Comparison of ENCODE assay signal across 30 cellular contexts in genomic region chr2:237452846-237453245, GRCh38. TPM values are rescaled to one million over a fixed set of nuclear protein-coding genes. Genes with fewer than 3 reads are reported as not detected.
DNase-seq lines count a peak whose midpoint lies in the region; TF ChIP-seq lines count a peak whose summit lies in the region.
"Had no signal": no experiment of that assay in that cellular context is flagged by ENCODE, and none has a peak within 500 bp of the region (broad histone marks: within the 10 kb centered on the region; RNA-seq: fewer than 3 reads in every experiment).

No MANE protein-coding gene starts in this region.

- WGBS in lower leg skin, 2 donors, result 87 to 89% methylated on average over 3 of the region's 3 CpGs
- WGBS in ovary, 3 donors, result 85 to 92% (median 91%) methylated on average over 3 of the region's 3 CpGs

- no peaks in the 10 kb centered on the region for H3K36me3 ChIP-seq in Karpas-422 (ENCODE audit: insufficient read depth, low read length)
- no peaks in the 10 kb centered on the region for H3K36me3 ChIP-seq in ovary
- H3K36me3 ChIP-seq: esophagus muscularis mucosa, gastroesophageal sphincter, neural progenitor cell, tibial nerve had no signal

- peaks cover 3% of the 10 kb centered on the region for H3K9me3 Mint-ChIP-seq in nephron
- H3K9me3 Mint-ChIP-seq: dendritic cell treated with granulocyte-macrophage colony-stimulating factor and Interleukin-4, amounts not matched to agents 40 ng/mL and 50 ng/mL, for 4 days had no signal

- peaks cover 66% of the 10 kb centered on the region for H3K4me1 Mint-ChIP-seq in nephron

- H3K4me3 ChIP-seq in Karpas-422 (ENCODE audit: low read length) (no peak overlapping the region), epithelial cell of esophagus (ENCODE audit: low read length) (no peak overlapping the region), lower leg skin (ENCODE audit: low read depth, poor library complexity, severe bottlenecking) (no peak overlapping the region), ovary (no peak overlapping the region)
- H3K4me3 ChIP-seq: esophagus muscularis mucosa, gastroesophageal sphincter, neural progenitor cell, PC-9, tibial nerve had no signal

- H3K27me3 ChIP-seq in Karpas-422 (ENCODE audit: low read length), result no peaks in the 10 kb centered on the region
- no peaks in the 10 kb centered on the region for H3K27me3 ChIP-seq in ovary
- H3K27me3 ChIP-seq: esophagus muscularis mucosa, gastroesophageal sphincter, neural progenitor cell, tibial nerve had no signal

- H3K4me1 ChIP-seq in Karpas-422 (ENCODE audit: low read length), result no peaks in the 10 kb centered on the region
- peaks cover 12% of the 10 kb centered on the region for H3K4me1 ChIP-seq in ovary (ENCODE audit: insufficient read depth)
- H3K4me1 ChIP-seq: neural progenitor cell had no signal

- TF ChIP-seq POLR2A in lower leg skin (IDR thresholded peaks at IDR 0.05) (no peak), ovary (IDR thresholded peaks at IDR 0.05) (no peak)

- TF ChIP-seq CTCF in epithelial cell of esophagus (IDR thresholded peaks at IDR 0.05; ENCODE audit: insufficient read depth, low read depth, low read length, missing control alignments), result no peak
- no peak for TF ChIP-seq CTCF in nephron (IDR thresholded peaks at IDR 0.05; ENCODE audit: unreplicated experiment in 3 of 3)
- TF ChIP-seq CTCF in lower leg skin (IDR thresholded peaks at IDR 0.05), result no peak
- TF ChIP-seq CTCF in ovary (IDR thresholded peaks at IDR 0.05), result no peak

- no peaks in the 10 kb centered on the region for H3K36me3 Mint-ChIP-seq in nephron (ENCODE audit: low read depth)
- H3K36me3 Mint-ChIP-seq: neural progenitor cell had no signal

- DNase-seq in AG08396 (ENCODE audit: low spot score) (peak; percentile 34), Karpas-422 (peak; percentile 10), epithelial cell of esophagus (ENCODE audit: low read depth) (peak; percentile 37), lower leg skin (ENCODE audit: low spot score in 2 of 2) (no peak), ovary (no peak), DMS53 treated with DMSO at 0.1 percent for 48 hours (lab: John Stamatoyannopoulos, UW; ENCODE audit: unreplicated experiment) (no peak), KG1 (lab: John Stamatoyannopoulos, UW) (no peak)
- DNase-seq: ACHN; activated CD8-positive, alpha-beta T cell treated with anti-CD3 and anti-CD28 coated beads, Interleukin-2, amount 10 ng/mL, durations not matched to agents 7 days and 5 days; activated naive CD4-positive, alpha-beta T cell treated with anti-CD3 and anti-CD28 coated beads, Interleukin-2, amount 50 U/mL, for 16 hours; aorta; H9; hippocampal formation; mesendoderm; NCI-H1436 treated with DMSO at 0.1 percent for 48 hours; NCI-H2081 treated with DMSO at 0.1 percent for 48 hours; NCI-H2227 treated with DMSO at 0.1 percent for 48 hours; NCI-H526 treated with DMSO at 0.1 percent for 48 hours; PC-9; SK-N-SH; stimulated activated CD4-positive, alpha-beta T cell treated with anti-CD3 and anti-CD28 coated beads, Interleukin-4, amount 100 ng/mL, for 1 hour had no signal

- no peaks in the 10 kb centered on the region for H3K9me3 ChIP-seq in Karpas-422 (ENCODE audit: low read length)
- no peaks in the 10 kb centered on the region for H3K9me3 ChIP-seq in ovary
- H3K9me3 ChIP-seq: esophagus muscularis mucosa, gastroesophageal sphincter, SK-N-SH, tibial nerve had no signal

- no peak overlapping the region for H2AFZ ChIP-seq in Karpas-422 (ENCODE audit: low read length)
- H2AFZ ChIP-seq: neural progenitor cell, PC-9 had no signal

- H3K4me3 Mint-ChIP-seq in nephron, result no peak overlapping the region
- H3K4me3 Mint-ChIP-seq: activated CD8-positive, alpha-beta T cell treated with anti-CD3 and anti-CD28 coated beads, Interleukin-2, amount 10 ng/mL, durations not matched to agents 7 days and 5 days; dendritic cell treated with granulocyte-macrophage colony-stimulating factor and Interleukin-4, amounts not matched to agents 40 ng/mL and 50 ng/mL, for 4 days; H9; neural progenitor cell; T-helper 1 cell treated with Interleukin-12 subunit alpha and Interleukin-12 subunit beta and Interleukin-4 antibody, amounts not matched to agents 30 μg/mL and 1 μg/mL, for 36 hours had no signal

- no peak overlapping the region for H3K9ac ChIP-seq in Karpas-422 (ENCODE audit: low read length)
- H3K9ac ChIP-seq: neural progenitor cell, SK-N-SH had no signal

- H3K4me2 ChIP-seq in Karpas-422 (ENCODE audit: low read depth, low read length, poor library complexity, severe bottlenecking), result no peak overlapping the region
- H3K4me2 ChIP-seq: neural progenitor cell, PC-9, SK-N-SH had no signal

- H3K27ac ChIP-seq in Karpas-422 (ENCODE audit: low read length), result no peak overlapping the region
- no peak overlapping the region for H3K27ac ChIP-seq in ovary
- H3K27ac ChIP-seq: esophagus muscularis mucosa, gastroesophageal sphincter, neural progenitor cell, PC-9, tibial nerve had no signal

- H3K79me2 ChIP-seq in Karpas-422 (ENCODE audit: low read length), result no peaks in the 10 kb centered on the region

- no peaks in the 10 kb centered on the region for H3K9me2 ChIP-seq in Karpas-422 (replicated peaks; ENCODE audit: insufficient read depth, low read length)
- H3K9me2 ChIP-seq: SK-N-SH had no signal

- H3K27ac Mint-ChIP-seq in nephron, result peak overlapping the region; percentile 96 to 98 (median 98)
- H3K27ac Mint-ChIP-seq: activated CD8-positive, alpha-beta T cell treated with anti-CD3 and anti-CD28 coated beads, Interleukin-2, amount 10 ng/mL, durations not matched to agents 7 days and 5 days; activated T-helper 2 cell treated with anti-CD3 and anti-CD28 coated beads, Interferon-gamma antibody, Interleukin-2, Interleukin-4, amounts not matched to agents 10 μg/mL and 5 μg/mL and 100 μg/mL, durations not matched to agents 14 hours and 24 hours and 36 hours; dendritic cell treated with granulocyte-macrophage colony-stimulating factor and Interleukin-4, amounts not matched to agents 40 ng/mL and 50 ng/mL, for 4 days; H9; neural progenitor cell; progenitor cell of endocrine pancreas; T-helper 1 cell treated with Interleukin-12 subunit alpha and Interleukin-12 subunit beta and Interleukin-4 antibody, amounts not matched to agents 30 μg/mL and 1 μg/mL, for 36 hours had no signal

- no peaks in the 10 kb centered on the region for H4K20me1 ChIP-seq in Karpas-422 (ENCODE audit: insufficient read depth, low read depth, low read length)

- TF ChIP-seq EP300 in ovary (IDR thresholded peaks at IDR 0.05), result no peak

- peaks cover 4% of the 10 kb centered on the region for H3K27me3 Mint-ChIP-seq in nephron (ENCODE audit: low read depth)

- intact Hi-C loops in lower leg skin (cut with DNase I; ENCODE audit: low total_unique reads), result no loop called here
- intact Hi-C loops in ovary (cut with DNase I), result no loop called here

RNA-seq across cellular contexts. Expression of gene MLPH, which starts 34.2 kb away (rescaled TPM):
- not detected in 2 replicates for total RNA-seq in Karpas-422 (2014; rRNA removed; shearing (Covaris generic); ENCODE audit: low replicate concordance)
- 10 to 100 TPM; 13.3 to 37.9 (median 19.9) TPM for total RNA-seq in lower leg skin
- 10 to 100 TPM in 6 of 7 donors, 1 to 10 TPM in 1; 7.8 to 67.5 (median 30.7) TPM for total RNA-seq in ovary
- polyA plus RNA-seq in ovary, result 10 to 100 TPM in 1 of 2 donors, 1 to 10 TPM in 1; 9.0 to 23.3 TPM
- total RNA-seq: activated CD8-positive, alpha-beta T cell treated with anti-CD3 and anti-CD28 coated beads, Interleukin-2, amount 10 ng/mL, durations not matched to agents 7 days and 5 days; activated T-helper 2 cell treated with anti-CD3 and anti-CD28 coated beads, Interferon-gamma antibody, Interleukin-2, Interleukin-4, amounts not matched to agents 10 μg/mL and 5 μg/mL and 100 μg/mL, durations not matched to agents 14 hours and 24 hours and 36 hours had no signal

RNA-seq across cellular contexts. Expression of gene COL6A3, which starts 38.9 kb away (rescaled TPM):
- total RNA-seq in Karpas-422 (2014; rRNA removed; shearing (Covaris generic); ENCODE audit: low replicate concordance), result 0.07 TPM in 1 of 2 replicates, not detected in the other
- 100 to 1,000 TPM in 1 of 4 donors, 10 to 100 TPM in 3; 43.1 to 204 (median 62.4) TPM for total RNA-seq in lower leg skin
- 100 to 1,000 TPM; 113 to 520 (median 431) TPM for total RNA-seq in ovary
- polyA plus RNA-seq in ovary, result 100 to 1,000 TPM; 105 to 356 TPM

Comparison
In these comparisons a context has a peak if more than half of its experiments do, and no peak if none do; other contexts are left out.
1. DNase-seq: peak in AG08396 (single experiment), Karpas-422 (single experiment) and epithelial cell of esophagus (single experiment); none in lower leg skin (0 of 2), ovary (0 of 5), DMS53 treated with DMSO at 0.1 percent for 48 hours (single experiment) and KG1 (single experiment).
2. RNA of gene COL6A3, which starts 38.9 kb away (total RNA-seq): 113 to 520 TPM in ovary and 43.1 to 204 TPM in lower leg skin; 0.07 TPM in Karpas-422; every median in the first group is over 10 times any median in the second.